ENCODE assay signal across 19 cellular contexts in the genomic region with DNA sequence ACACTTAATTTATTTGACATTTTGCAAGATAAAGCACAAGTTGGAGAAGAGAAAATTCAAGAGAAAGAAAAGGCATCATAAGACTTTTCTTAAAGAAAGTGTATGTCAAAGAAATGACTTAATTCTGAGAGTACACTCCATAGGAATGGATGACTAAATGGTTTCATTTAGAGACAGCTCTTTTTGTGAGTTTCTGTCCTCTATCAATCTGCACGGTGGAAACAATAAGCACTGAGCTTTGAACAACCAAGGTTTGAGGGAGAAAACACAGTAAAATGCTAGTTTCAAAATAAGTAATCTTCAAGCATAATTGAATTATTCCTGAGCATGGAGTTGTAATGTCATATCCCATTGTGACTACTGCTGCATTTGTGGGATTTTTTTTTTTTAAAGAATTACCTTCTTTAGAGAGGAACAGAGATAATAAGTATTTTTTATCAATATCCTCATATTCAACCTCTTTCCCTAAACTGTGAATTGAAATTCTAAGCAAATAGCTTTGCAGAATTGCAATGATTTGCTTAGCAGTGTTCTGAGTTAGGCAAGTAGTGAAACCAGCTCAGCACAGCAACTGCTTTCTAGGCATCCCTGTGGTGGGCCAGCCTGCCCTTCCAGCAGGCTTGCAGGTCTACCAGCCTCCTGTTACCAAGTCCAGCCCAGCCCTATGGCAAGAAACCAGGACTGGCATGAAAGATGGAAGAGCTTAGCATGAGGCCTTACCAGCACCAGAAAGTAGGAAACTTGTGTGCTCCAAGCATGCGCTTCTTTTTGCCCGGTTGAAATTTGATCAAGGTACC. TPM values are rescaled to one million over a fixed set of nuclear protein-coding genes. Genes with fewer than 3 reads are reported as not detected.
DNase-seq lines count a peak whose midpoint lies in the region; ATAC-seq and TF ChIP-seq lines count a peak whose summit lies in the region.
"Had no signal": no experiment of that assay in that cellular context is flagged by ENCODE, and none has a peak within 500 bp of the region (broad histone marks: within the 10 kb centered on the region; RNA-seq: fewer than 3 reads in every experiment).

No MANE protein-coding gene starts in this region.

- no peaks in the 10 kb centered on the region for H3K9me3 ChIP-seq in neural progenitor cell (ENCODE audit: low read depth)
- H3K9me3 ChIP-seq: BLaER1 treated with 17β-estradiol and CSF1 and Interleukin-3, amounts not matched to agents 10 nM and 100 nM had no signal

- no peaks in the 10 kb centered on the region for H3K36me3 Mint-ChIP-seq in activated naive CD4-positive, alpha-beta T cell treated with anti-CD3 and anti-CD28 coated beads, Interleukin-2, amount 50 U/mL, for 72 hours
- no peaks in the 10 kb centered on the region for H3K36me3 Mint-ChIP-seq in activated T-helper 1 cell treated with anti-CD3 and anti-CD28 coated beads, Interleukin-12 subunit alpha, Interleukin-12 subunit beta, Interleukin-2, Interleukin-4 antibody, amounts not matched to agents 30 ng/mL and 10 ng/mL and 1 ng/mL, durations not matched to agents 14 hours and 24 hours and 36 hours (ENCODE audit: low read depth)
- H3K36me3 Mint-ChIP-seq in neural crest cell (ENCODE audit: low read depth) (no peaks in the 10 kb centered on the region), WTC11 (no peaks in the 10 kb centered on the region), neural progenitor cell (no peaks in the 10 kb centered on the region)
- H3K36me3 Mint-ChIP-seq: CD8-positive, alpha-beta memory T cell had no signal

- H3K36me3 ChIP-seq in neural progenitor cell, result no peaks in the 10 kb centered on the region
- H3K36me3 ChIP-seq: BLaER1 treated with 17β-estradiol and CSF1 and Interleukin-3, amounts not matched to agents 10 nM and 100 nM had no signal

- no peaks in the 10 kb centered on the region for H3K27me3 Mint-ChIP-seq in activated T-helper 1 cell treated with anti-CD3 and anti-CD28 coated beads, Interleukin-12 subunit alpha, Interleukin-12 subunit beta, Interleukin-2, Interleukin-4 antibody, amounts not matched to agents 30 ng/mL and 10 ng/mL and 1 ng/mL, durations not matched to agents 14 hours and 24 hours and 36 hours (ENCODE audit: insufficient read depth)
- H3K27me3 Mint-ChIP-seq in neural crest cell (ENCODE audit: low read depth) (no peaks in the 10 kb centered on the region), WTC11 (ENCODE audit: low read depth) (no peaks in the 10 kb centered on the region), neural progenitor cell (ENCODE audit: insufficient read depth, low read depth) (no peaks in the 10 kb centered on the region)

- no peaks in the 10 kb centered on the region for H3K79me2 ChIP-seq in neural progenitor cell (ENCODE audit: low read depth)

- no peak overlapping the region for H3K4me3 Mint-ChIP-seq in activated T-helper 1 cell treated with anti-CD3 and anti-CD28 coated beads, Interleukin-12 subunit alpha, Interleukin-12 subunit beta, Interleukin-2, Interleukin-4 antibody, amounts not matched to agents 30 ng/mL and 10 ng/mL and 1 ng/mL, durations not matched to agents 14 hours and 24 hours and 36 hours
- H3K4me3 Mint-ChIP-seq in neural crest cell (no peak overlapping the region), WTC11 (no peak overlapping the region), neural progenitor cell (no peak overlapping the region)
- H3K4me3 Mint-ChIP-seq: CD8-positive, alpha-beta memory T cell; H9 had no signal

- H3K4me1 ChIP-seq in neural progenitor cell, result no peaks in the 10 kb centered on the region

- no peak overlapping the region for H3K4me2 ChIP-seq in neural progenitor cell
- H3K4me2 ChIP-seq: BLaER1 treated with 17β-estradiol and CSF1 and Interleukin-3, amounts not matched to agents 10 nM and 100 nM had no signal

- peak; percentile 50 to 92 for ATAC-seq in activated naive CD4-positive, alpha-beta T cell treated with anti-CD3 and anti-CD28 coated beads, Interleukin-2, amount 50 U/mL, for 72 hours
- ATAC-seq in WTC11, result no peak
- ATAC-seq: HepG2 had no signal

- DNase-seq in activated naive CD4-positive, alpha-beta T cell treated with anti-CD3 and anti-CD28 coated beads, Interleukin-2, amount 50 U/mL, for 72 hours (ENCODE audit: low spot score in 2 of 2), result no peak
- no peak for DNase-seq in activated naive CD4-positive, alpha-beta T cell treated with anti-CD3 and anti-CD28 coated beads, Interleukin-2, amount 50 U/mL, for 16 hours
- DNase-seq in M059J (ENCODE audit: low read depth) (peak; percentile 22), neural crest cell (ENCODE audit: low read depth, low spot score) (no peak), D341Med (ENCODE audit: low spot score) (no peak), WTC11 (ENCODE audit: low spot score) (no peak), neural progenitor cell (ENCODE audit: low spot score) (no peak)
- DNase-seq in activated T-helper 1 cell treated with anti-CD3 and anti-CD28 coated beads, Interleukin-12 subunit alpha, Interleukin-12 subunit beta, Interleukin-2, Interleukin-4 antibody, amounts not matched to agents 30 ng/mL and 10 ng/mL and 1 ng/mL, durations not matched to agents 14 hours and 24 hours and 36 hours (ENCODE audit: low spot score), result no peak
- DNase-seq: CD8-positive, alpha-beta memory T cell; GDM1; H9; KG1; MV-4-11; NCI-H187; NCI-H2107; NCI-H748 treated with DMSO at 0.1 percent for 48 hours; RPMI8226 had no signal

- no peaks in the 10 kb centered on the region for H4K20me1 ChIP-seq in neural progenitor cell (ENCODE audit: low read depth)
- H4K20me1 ChIP-seq: BLaER1 treated with 17β-estradiol and CSF1 and Interleukin-3, amounts not matched to agents 10 nM and 100 nM had no signal

- H3K4me1 Mint-ChIP-seq in activated T-helper 1 cell treated with anti-CD3 and anti-CD28 coated beads, Interleukin-12 subunit alpha, Interleukin-12 subunit beta, Interleukin-2, Interleukin-4 antibody, amounts not matched to agents 30 ng/mL and 10 ng/mL and 1 ng/mL, durations not matched to agents 14 hours and 24 hours and 36 hours (ENCODE audit: low read depth), result peaks cover 13% of the 10 kb centered on the region
- no peaks in the 10 kb centered on the region for H3K4me1 Mint-ChIP-seq in neural crest cell
- H3K4me1 Mint-ChIP-seq in WTC11, result peaks cover 6% of the 10 kb centered on the region
- peaks cover 3% of the 10 kb centered on the region for H3K4me1 Mint-ChIP-seq in neural progenitor cell
- H3K4me1 Mint-ChIP-seq: CD8-positive, alpha-beta memory T cell had no signal

- TF ChIP-seq CTCF in neural crest cell (conservative IDR thresholded peaks at IDR 0.05), result no peak
- no peak for TF ChIP-seq CTCF in WTC11 (IDR thresholded peaks at IDR 0.05)
- no peak for TF ChIP-seq CTCF in neural progenitor cell (IDR thresholded peaks at IDR 0.05)

- intact Hi-C loops in activated T-helper 1 cell treated with anti-CD3 and anti-CD28 coated beads, Interleukin-12 subunit alpha, Interleukin-12 subunit beta, Interleukin-2, Interleukin-4 antibody, amounts not matched to agents 30 ng/mL and 10 ng/mL and 1 ng/mL, durations not matched to agents 14 hours and 24 hours and 36 hours (cut with micrococcal nuclease), result no loop called here

- H3K27ac Mint-ChIP-seq in activated naive CD4-positive, alpha-beta T cell treated with anti-CD3 and anti-CD28 coated beads, Interleukin-2, amount 50 U/mL, for 72 hours, result no peak overlapping the region
- peak overlapping the region; percentile 11 for H3K27ac Mint-ChIP-seq in activated T-helper 1 cell treated with anti-CD3 and anti-CD28 coated beads, Interleukin-12 subunit alpha, Interleukin-12 subunit beta, Interleukin-2, Interleukin-4 antibody, amounts not matched to agents 30 ng/mL and 10 ng/mL and 1 ng/mL, durations not matched to agents 14 hours and 24 hours and 36 hours
- H3K27ac Mint-ChIP-seq in neural crest cell (ENCODE audit: unreplicated experiment), result peak overlapping the region; percentile 81
- H3K27ac Mint-ChIP-seq in WTC11, result no peak overlapping the region
- no peak overlapping the region for H3K27ac Mint-ChIP-seq in neural progenitor cell
- H3K27ac Mint-ChIP-seq: CD8-positive, alpha-beta memory T cell; H9 had no signal

- POLR2A ChIA-PET in WTC11 (lab: Charles Lee), result no interaction called here

- CTCF ChIA-PET in WTC11 (lab: Charles Lee), result interaction anchor here (1.8 kb wide), 1 partner anchor 248 kb away, joined by 4 read pairs; no protein-coding TSS in a partner anchor

- H3K27ac ChIP-seq in neural progenitor cell, result no peak overlapping the region
- H3K27ac ChIP-seq: BLaER1 treated with 17β-estradiol and CSF1 and Interleukin-3, amounts not matched to agents 10 nM and 100 nM had no signal

- H3K4me3 ChIP-seq in neural progenitor cell, result no peak overlapping the region
- H3K4me3 ChIP-seq: BLaER1 treated with 17β-estradiol and CSF1 and Interleukin-3, amounts not matched to agents 10 nM and 100 nM had no signal

- no peak overlapping the region for H3K9ac ChIP-seq in neural progenitor cell
- H3K9ac ChIP-seq: BLaER1 treated with 17β-estradiol and CSF1 and Interleukin-3, amounts not matched to agents 10 nM and 100 nM had no signal

- no peaks in the 10 kb centered on the region for H3K27me3 ChIP-seq in neural progenitor cell
- H3K27me3 ChIP-seq: BLaER1 treated with 17β-estradiol and CSF1 and Interleukin-3, amounts not matched to agents 10 nM and 100 nM had no signal

- H2AFZ ChIP-seq in neural progenitor cell (replicated peaks), result no peak overlapping the region

- H3F3A ChIP-seq in neural progenitor cell (ENCODE audit: low read depth), result no peaks in the 10 kb centered on the region

- no peaks in the 10 kb centered on the region for H3K9me3 Mint-ChIP-seq in activated naive CD4-positive, alpha-beta T cell treated with anti-CD3 and anti-CD28 coated beads, Interleukin-2, amount 50 U/mL, for 72 hours
- H3K9me3 Mint-ChIP-seq in activated T-helper 1 cell treated with anti-CD3 and anti-CD28 coated beads, Interleukin-12 subunit alpha, Interleukin-12 subunit beta, Interleukin-2, Interleukin-4 antibody, amounts not matched to agents 30 ng/mL and 10 ng/mL and 1 ng/mL, durations not matched to agents 14 hours and 24 hours and 36 hours, result no peaks in the 10 kb centered on the region
- H3K9me3 Mint-ChIP-seq in neural crest cell, result no peaks in the 10 kb centered on the region
- H3K9me3 Mint-ChIP-seq in WTC11, result no peaks in the 10 kb centered on the region
- H3K9me3 Mint-ChIP-seq in neural progenitor cell, result no peaks in the 10 kb centered on the region
- H3K9me3 Mint-ChIP-seq: CD8-positive, alpha-beta memory T cell; H9 had no signal

RNA-seq across cellular contexts. Expression of a gene that starts 38.2 kb away (rescaled TPM):
- total RNA-seq in activated naive CD4-positive, alpha-beta T cell treated with anti-CD3 and anti-CD28 coated beads, Interleukin-2, amount 50 U/mL, for 72 hours, result not detected
- 0.12 and 0.15 TPM in 2 replicates for total RNA-seq in M059J (2014; rRNA removed; shearing (Covaris generic))
- total RNA-seq in activated T-helper 1 cell treated with anti-CD3 and anti-CD28 coated beads, Interleukin-12 subunit alpha, Interleukin-12 subunit beta, Interleukin-2, Interleukin-4 antibody, amounts not matched to agents 30 ng/mL and 10 ng/mL and 1 ng/mL, durations not matched to agents 14 hours and 24 hours and 36 hours, result not detected in 2 replicates
- total RNA-seq in neural crest cell, result 0.68 and 0.75 TPM in 2 replicates
- 0.23 to 0.35 TPM (median 0.34 TPM) in 3 replicates for total RNA-seq in WTC11 (2021)
- not detected in 2 replicates for total RNA-seq in neural progenitor cell (ENCODE audit: low replicate concordance)
- total RNA-seq: CD8-positive, alpha-beta memory T cell; HepG2 had no signal

Comparison
In these comparisons a context has a peak if more than half of its experiments do, and no peak if none do; other contexts are left out.
1. H3K27ac Mint-ChIP-seq: peak in activated T-helper 1 cell treated with anti-CD3 and anti-CD28 coated beads, Interleukin-12 subunit alpha, Interleukin-12 subunit beta, Interleukin-2, Interleukin-4 antibody, amounts not matched to agents 30 ng/mL and 10 ng/mL and 1 ng/mL, durations not matched to agents 14 hours and 24 hours and 36 hours (single experiment) and neural crest cell (single experiment); none in activated naive CD4-positive, alpha-beta T cell treated with anti-CD3 and anti-CD28 coated beads, Interleukin-2, amount 50 U/mL, for 72 hours (0 of 2), WTC11 (single experiment) and neural progenitor cell (single experiment).